ENCODE assay signal across 1 cellular context in the genomic region with DNA sequence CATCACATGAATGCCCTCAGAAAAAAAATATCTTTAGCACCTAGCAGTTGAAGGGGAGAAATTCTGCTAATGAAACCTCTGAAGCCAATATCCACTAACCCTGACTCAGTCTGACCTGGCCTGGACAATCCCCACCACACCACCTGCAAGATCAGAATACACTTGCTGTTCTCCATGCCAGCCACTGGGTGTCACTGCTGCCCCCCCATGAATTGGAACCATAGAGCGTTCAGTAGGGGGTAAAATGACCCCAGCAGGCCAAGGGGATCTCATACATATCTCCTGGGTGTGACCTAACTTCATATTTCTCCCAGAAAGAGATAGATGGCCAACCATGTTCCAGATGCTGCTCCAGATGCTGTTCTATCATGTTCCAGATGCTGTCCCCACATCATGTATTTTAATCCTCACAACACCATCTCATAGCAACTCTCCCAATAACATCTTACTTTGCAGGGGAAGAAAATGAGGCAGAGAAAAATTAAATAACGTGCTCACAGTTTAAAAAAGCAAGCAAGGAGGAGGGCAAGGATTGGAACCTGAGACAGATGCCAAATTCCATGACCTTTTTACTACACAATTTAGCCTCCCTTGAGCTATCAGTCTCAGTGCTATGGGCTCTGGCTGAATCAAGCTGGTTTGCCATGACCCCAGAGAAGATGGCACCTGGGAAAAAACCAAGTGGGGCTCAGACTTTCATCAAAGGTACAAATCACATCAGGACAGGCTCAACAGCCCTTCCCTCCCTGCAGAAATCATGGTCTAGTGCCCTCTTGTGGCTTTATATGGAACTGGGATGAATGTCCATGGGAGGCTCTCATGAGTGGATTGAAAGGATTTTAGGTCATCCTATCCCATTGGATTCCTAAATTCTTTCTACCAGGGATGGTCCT.
TF ChIP-seq lines count a peak whose summit lies in the region.

No MANE protein-coding gene starts in this region.

TF ChIP-seq in endothelial cell of umbilical vein, 7 proteins besides CTCF, POLR2A, EP300 and RAD21:
- TF ChIP-seq FOS (IDR thresholded peaks at IDR 0.05; ENCODE audit: borderline replicate concordance, insufficient read depth, low read length), result no peak
- TF ChIP-seq, protein P1, sequence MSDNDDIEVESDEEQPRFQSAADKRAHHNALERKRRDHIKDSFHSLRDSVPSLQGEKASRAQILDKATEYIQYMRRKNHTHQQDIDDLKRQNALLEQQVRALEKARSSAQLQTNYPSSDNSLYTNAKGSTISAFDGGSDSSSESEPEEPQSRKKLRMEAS (IDR thresholded peaks at IDR 0.05; ENCODE audit: insufficient read depth, insufficient read length), result no peak
- TF ChIP-seq EZH2 (IDR thresholded peaks at IDR 0.05; ENCODE audit: borderline replicate concordance, low read depth, low read length, severe bottlenecking), result no peak
- TF ChIP-seq JUN (IDR thresholded peaks at IDR 0.05; ENCODE audit: borderline replicate concordance, insufficient read depth, insufficient read length, low read depth), result no peak
- TF ChIP-seq MYC (IDR thresholded peaks at IDR 0.05; ENCODE audit: low read depth, low read length), result no peak
- TF ChIP-seq POLR2AphosphoS5 (IDR thresholded peaks at IDR 0.05; ENCODE audit: insufficient read depth, low read depth, low read length), result no peak
- no peak for TF ChIP-seq GATA2 (IDR thresholded peaks at IDR 0.05; ENCODE audit: insufficient read depth, insufficient read length, low read depth, low read length)
